23 cellular contexts compared by ENCODE assay signal in genomic region chr9:98962861-98963260, GRCh38. TPM values are rescaled to one million over a fixed set of nuclear protein-coding genes. Genes with fewer than 3 reads are reported as not detected.
DNase-seq lines count a peak whose midpoint lies in the region; ATAC-seq and TF ChIP-seq lines count a peak whose summit lies in the region.
"Had no signal": no experiment of that assay in that cellular context is flagged by ENCODE, and none has a peak within 500 bp of the region (broad histone marks: within the 10 kb centered on the region; RNA-seq: fewer than 3 reads in every experiment).

No MANE protein-coding gene starts in this region.

- no peak overlapping the region for H3K27ac ChIP-seq in GM23338 (ENCODE audit: low read depth)
- H3K27ac ChIP-seq in stomach: peak overlapping the region in 4 of 5 donors; percentile 68 to 85 (median 80)
- H3K27ac ChIP-seq in SJCRH30: no peak overlapping the region
- H3K27ac ChIP-seq: spleen, suprapubic skin had no signal

- peaks cover 12% of the 10 kb centered on the region for H3K9me2 ChIP-seq in GM23338 (ENCODE audit: insufficient read depth)

- H3F3A ChIP-seq in GM23338 (replicated peaks; ENCODE audit: low read depth): no peaks in the 10 kb centered on the region

- peak; percentile 73 for DNase-seq in GM23338 (ENCODE audit: low spot score)
- peak; percentile 86 for DNase-seq in astrocyte of the hippocampus (ENCODE audit: low read depth, low spot score)
- DNase-seq in iPS-NIHi7 (ENCODE audit: extremely low spot score): peak; percentile 57
- no peak for DNase-seq in stomach
- DNase-seq in GF-D8 (lab: John Stamatoyannopoulos, UW): no peak
- DNase-seq in SJCRH30: no peak
- DNase-seq in mucosa of gallbladder (ENCODE audit: low spot score): no peak
- DNase-seq: activated CD4-positive, alpha-beta T cell treated with anti-CD3 and anti-CD28 coated beads for 1 hour; DMS79 treated with DMSO at 0.1 percent for 48 hours; head of caudate nucleus; islet precursor cell; NCI-H1048; NCI-H2081; NCI-H510A; nephron progenitor cell; NK-92 treated with Interleukin-12 subunit alpha and Interleukin-12 subunit beta, amount 100 ng/mL, for 24 hours; spleen; stimulated activated CD8-positive, alpha-beta memory T cell treated with anti-CD3 and anti-CD28 coated beads, Interleukin-4, amount 100 ng/mL, for 48 hours; T1000 had no signal

- H4K20me1 ChIP-seq in GM23338 (replicated peaks; ENCODE audit: insufficient read depth): no peaks in the 10 kb centered on the region

- H3K79me2 ChIP-seq in GM23338 (replicated peaks; ENCODE audit: insufficient read depth): no peaks in the 10 kb centered on the region

- H3K27ac Mint-ChIP-seq in GM23338: no peak overlapping the region
- H3K27ac Mint-ChIP-seq: activated T-helper 1 cell treated with anti-CD3 and anti-CD28 coated beads, Interleukin-12 subunit alpha, Interleukin-12 subunit beta, Interleukin-2, Interleukin-4 antibody, amounts not matched to agents 30 ng/mL and 10 ng/mL and 1 ng/mL, durations not matched to agents 14 hours and 24 hours and 36 hours; memory B cell; nephron progenitor cell had no signal

- no peak for TF ChIP-seq EP300 in stomach (IDR thresholded peaks at IDR 0.05)

- H3K4me1 Mint-ChIP-seq in GM23338: peaks cover 21% of the 10 kb centered on the region
- H3K4me1 Mint-ChIP-seq: memory B cell had no signal

- TF ChIP-seq POLR2A in stomach (IDR thresholded peaks at IDR 0.05): no peak

- H3K9me3 ChIP-seq in stomach (no peaks in the 10 kb centered on the region), SJCRH30 (replicated peaks) (no peaks in the 10 kb centered on the region)
- H3K9me3 ChIP-seq: suprapubic skin had no signal

- no peaks in the 10 kb centered on the region for H3K36me3 Mint-ChIP-seq in GM23338 (ENCODE audit: low read depth)
- H3K36me3 Mint-ChIP-seq: memory B cell had no signal

- H3K4me2 ChIP-seq in GM23338: 0 out of 2 replicates have a peak overlapping the region, but pooled peaks have one; percentile 30

- peaks cover 10% of the 10 kb centered on the region for H3K4me1 ChIP-seq in GM23338 (ENCODE audit: insufficient read depth)
- peaks cover 0 to 80% (median 60%) of the 10 kb centered on the region in 4 donors for H3K4me1 ChIP-seq in stomach
- H3K4me1 ChIP-seq in SJCRH30: peaks cover 36% of the 10 kb centered on the region
- H3K4me1 ChIP-seq: spleen had no signal

- H2AFZ ChIP-seq in GM23338: no peak overlapping the region

- H3K27me3 Mint-ChIP-seq in GM23338 (ENCODE audit: insufficient read depth, low read depth, poor library complexity): peaks cover 8% of the 10 kb centered on the region

- intact Hi-C loops in stomach (cut with DNase I; ENCODE audit: low total_unique reads): loop anchor here (10.0 kb wide), 2 partner anchors 62 to 98 kb away; no protein-coding TSS in a partner anchor

- no peak overlapping the region for H3K4me3 Mint-ChIP-seq in GM23338
- H3K4me3 Mint-ChIP-seq: activated T-helper 1 cell treated with anti-CD3 and anti-CD28 coated beads, Interleukin-12 subunit alpha, Interleukin-12 subunit beta, Interleukin-2, Interleukin-4 antibody, amounts not matched to agents 30 ng/mL and 10 ng/mL and 1 ng/mL, durations not matched to agents 14 hours and 24 hours and 36 hours; memory B cell; nephron progenitor cell had no signal

- H3K4me3 ChIP-seq in GM23338 (no peak overlapping the region), stomach (no peak overlapping the region), SJCRH30 (no peak overlapping the region)
- H3K4me3 ChIP-seq: spleen, suprapubic skin had no signal

- WGBS in stomach, 5 donors: 54 to 60% (median 57%) methylated on average over 5 of the region's 5 CpGs

- peaks cover 4% of the 10 kb centered on the region; the same call in 2 of the 3 replicates for H3K9me3 Mint-ChIP-seq in GM23338
- H3K9me3 Mint-ChIP-seq: activated T-helper 1 cell treated with anti-CD3 and anti-CD28 coated beads, Interleukin-12 subunit alpha, Interleukin-12 subunit beta, Interleukin-2, Interleukin-4 antibody, amounts not matched to agents 30 ng/mL and 10 ng/mL and 1 ng/mL, durations not matched to agents 14 hours and 24 hours and 36 hours; memory B cell had no signal

- H3K36me3 ChIP-seq in GM23338 (ENCODE audit: insufficient read depth) (no peaks in the 10 kb centered on the region), stomach (no peaks in the 10 kb centered on the region), SJCRH30 (no peaks in the 10 kb centered on the region)
- H3K36me3 ChIP-seq: spleen, suprapubic skin had no signal

- H3K27me3 ChIP-seq in GM23338 (ENCODE audit: insufficient read depth) (no peaks in the 10 kb centered on the region), stomach (no peaks in the 10 kb centered on the region), SJCRH30 (no peaks in the 10 kb centered on the region)
- H3K27me3 ChIP-seq: spleen, suprapubic skin had no signal

- no peak for TF ChIP-seq CTCF in GM23338 (conservative IDR thresholded peaks at IDR 0.05; ENCODE audit: low read depth in 2 of 2)
- no peak for TF ChIP-seq CTCF in stomach (IDR thresholded peaks at IDR 0.05)

- peak; percentile 90 for ATAC-seq in GM23338
- ATAC-seq: SK-N-SH treated with all-trans-retinoic acid at 6 μM for 48 hours had no signal

TF ChIP-seq in GM23338, 12 proteins besides CTCF, POLR2A, EP300 and RAD21:
- TF ChIP-seq ZNF114 (CRISPR knock-in tag; IDR thresholded peaks at IDR 0.05) (no peak), ZNF462 (CRISPR knock-in tag; IDR thresholded peaks at IDR 0.05) (peak; percentile 96)

RNA-seq across cellular contexts. Expression of gene COL15A1, which starts 19.2 kb away (rescaled TPM):
- 0.17 and 0.50 TPM in 2 replicates for total RNA-seq in GM23338 (2014; rRNA removed; shearing (Covaris generic))
- polyA plus RNA-seq in GM23338 (2016; fragmentation: Nextera tagmentation; extraction: Ambion mirVana) (0.18 TPM in 1 of 2 replicates, not detected in the other), stomach (10 to 100 TPM; 10.7 to 13.3 (median 12.0) TPM)
- total RNA-seq in stomach (100 to 1,000 TPM in 2 of 5 donors, 10 to 100 TPM in 3; 26.3 to 173 (median 32.2) TPM), mucosa of gallbladder (46.2 TPM)
- 7.5 and 7.6 TPM in 2 replicates for total RNA-seq in SJCRH30 (2014; rRNA removed; shearing (Covaris generic))

Comparison
In these comparisons a context has a peak if more than half of its experiments do, and no peak if none do; other contexts are left out.
1. DNase-seq: peak in GM23338 (single experiment), astrocyte of the hippocampus (single experiment) and iPS-NIHi7 (single experiment); none in stomach (single experiment), GF-D8 (single experiment), SJCRH30 (0 of 2) and mucosa of gallbladder (single experiment).
2. H3K27ac ChIP-seq: peak in stomach (4 of 5); none in GM23338 (single experiment) and SJCRH30 (single experiment).